In genomic region chr5:177373806-177374205, GRCh38 we compare ENCODE assay signal across 16 cellular contexts. TPM values are rescaled to one million over a fixed set of nuclear protein-coding genes. Genes with fewer than 3 reads are reported as not detected.
DNase-seq lines count a peak whose midpoint lies in the region; ATAC-seq and TF ChIP-seq lines count a peak whose summit lies in the region.
"Had no signal": no experiment of that assay in that cellular context is flagged by ENCODE, and none has a peak within 500 bp of the region (broad histone marks: within the 10 kb centered on the region; RNA-seq: fewer than 3 reads in every experiment).

No MANE protein-coding gene starts in this region.

- H2AK5ac ChIP-seq in neuronal stem cell (ENCODE audit: low read depth, low read length), result peak overlapping the region; percentile 20

- H4K91ac ChIP-seq in neuronal stem cell (ENCODE audit: low read depth, low read length, poor library complexity), result no peak overlapping the region

- H2BK12ac ChIP-seq in neuronal stem cell (ENCODE audit: low read length), result no peak overlapping the region

- H3K4ac ChIP-seq in neuronal stem cell (ENCODE audit: low read length), result no peak overlapping the region

- H3K4me1 Mint-ChIP-seq in GM23338, result peaks cover 36% of the 10 kb centered on the region

- peak overlapping the region; percentile 27 for H3K18ac ChIP-seq in neuronal stem cell (ENCODE audit: low read length)

- no peak overlapping the region for H4K8ac ChIP-seq in neuronal stem cell (ENCODE audit: low read depth, low read length)

- H2BK5ac ChIP-seq in neuronal stem cell (ENCODE audit: low read length), result no peak overlapping the region

- no peaks in the 10 kb centered on the region for H3K79me1 ChIP-seq in neuronal stem cell (ENCODE audit: low read depth, low read length)

- TF ChIP-seq CTCF in GM23338 (conservative IDR thresholded peaks at IDR 0.05; ENCODE audit: low read depth in 2 of 2), result peak in 1 of 2 experiments; percentile 41; a peak in 3 of 4 replicates

- H3K4me3 ChIP-seq in GM23338 (peak overlapping the region; percentile 21; the same call in 1 of the 2 replicates), neuronal stem cell (ENCODE audit: low read length in 2 of 2) (no peak overlapping the region)
- H3K4me3 ChIP-seq in effector memory CD4-positive, alpha-beta T cell (ENCODE audit: insufficient read depth, low read depth, low read length, poor library complexity, severe bottlenecking), result no peak overlapping the region
- H3K4me3 ChIP-seq: BLaER1 treated with 17β-estradiol and CSF1 and Interleukin-3, amounts not matched to agents 10 nM and 100 nM; lower lobe of right lung had no signal

- peaks cover 25% of the 10 kb centered on the region for H3K27me3 Mint-ChIP-seq in GM23338 (ENCODE audit: insufficient read depth, low read depth, poor library complexity)
- H3K27me3 Mint-ChIP-seq: naive B cell had no signal

- H2AFZ ChIP-seq in GM23338 (peak overlapping the region; percentile 59), neuronal stem cell (ENCODE audit: low read length) (no peak overlapping the region)

- 0 out of 2 replicates have a peak, but pooled peaks cover 6% of the 10 kb centered on the region for H3F3A ChIP-seq in GM23338 (replicated peaks; ENCODE audit: low read depth)

- H3K9me3 ChIP-seq in effector memory CD4-positive, alpha-beta T cell (ENCODE audit: control insufficient read depth, low read length), result no peaks in the 10 kb centered on the region
- H3K9me3 ChIP-seq in neuronal stem cell (replicated peaks in 1 of 2; ENCODE audit: control insufficient read depth in 2 of 2, insufficient read depth in 1 of 2, low read depth in 1 of 2, low read length in 2 of 2), result no peaks in the 10 kb centered on the region
- H3K9me3 ChIP-seq: BLaER1 treated with 17β-estradiol and CSF1 and Interleukin-3, amounts not matched to agents 10 nM and 100 nM; lower lobe of right lung had no signal

- H3K36me3 Mint-ChIP-seq in GM23338 (ENCODE audit: low read depth), result peaks cover 5% of the 10 kb centered on the region

- H3K14ac ChIP-seq in neuronal stem cell (ENCODE audit: low read length), result no peak overlapping the region

- H3K79me2 ChIP-seq in GM23338 (replicated peaks; ENCODE audit: insufficient read depth), result no peaks in the 10 kb centered on the region

- no peak overlapping the region for H2BK120ac ChIP-seq in neuronal stem cell (ENCODE audit: low read depth, low read length)

- peak overlapping the region; percentile 55 for H3K4me3 Mint-ChIP-seq in GM23338
- H3K4me3 Mint-ChIP-seq: naive B cell had no signal

- H3K27ac Mint-ChIP-seq in GM23338, result peak overlapping the region; percentile 88

- H3K36me3 ChIP-seq in GM23338 (ENCODE audit: insufficient read depth) (no peaks in the 10 kb centered on the region), neuronal stem cell (replicated peaks in 1 of 2; ENCODE audit: control insufficient read depth in 2 of 2, insufficient read depth in 2 of 2, low read length in 2 of 2) (peaks cover 2 to 7% of the 10 kb centered on the region in 2 donors)
- peaks cover 12% of the 10 kb centered on the region for H3K36me3 ChIP-seq in effector memory CD4-positive, alpha-beta T cell (ENCODE audit: control insufficient read depth, insufficient read depth, low read length)
- H3K36me3 ChIP-seq: lower lobe of right lung had no signal

- H3K27ac ChIP-seq in GM23338 (ENCODE audit: low read depth), result peak overlapping the region; percentile 65; the same call in 1 of the 2 replicates
- peak overlapping the region; percentile 59 for H3K27ac ChIP-seq in effector memory CD4-positive, alpha-beta T cell (ENCODE audit: insufficient read depth, low read length, poor library complexity, severe bottlenecking)
- no peak overlapping the region for H3K27ac ChIP-seq in neuronal stem cell (replicated peaks; ENCODE audit: low read length)
- H3K27ac ChIP-seq: BLaER1 treated with 17β-estradiol and CSF1 and Interleukin-3, amounts not matched to agents 10 nM and 100 nM; lower lobe of right lung had no signal

- no peaks in the 10 kb centered on the region; the same call in 1 of the 2 replicates for H4K20me1 ChIP-seq in GM23338 (replicated peaks; ENCODE audit: insufficient read depth)

- ATAC-seq in GM23338 (peak; percentile 34), HG03565 (IDR thresholded peaks at IDR 0.05; ENCODE audit: unreplicated experiment) (no peak)
- ATAC-seq: lower lobe of right lung had no signal

- WGBS in neuronal stem cell (ENCODE audit: extremely low coverage in 2 of 2, insufficient read length in 2 of 2, insufficient replicate concordance in 1 of 2), 2 donors, result no CpG with 5 or more reads among the region's 6 CpGs

- DNase-seq in GM23338 (ENCODE audit: low spot score), result peak; percentile 73
- peak; percentile 24 for DNase-seq in NCI-H69 (lab: John Stamatoyannopoulos, UW)
- DNase-seq in effector memory CD4-positive, alpha-beta T cell, result no peak
- no peak for DNase-seq in neuronal stem cell (ENCODE audit: low spot score)
- DNase-seq in SHP77 (lab: John Stamatoyannopoulos, UW), result no peak
- no peak for DNase-seq in dermis blood vessel endothelial cell
- DNase-seq: central memory CD4-positive, alpha-beta T cell; foreskin melanocyte; lower lobe of right lung; naive B cell; NCI-H1417 treated with DMSO at 0.1 percent for 48 hours; NCI-H226; SIG-M5; substantia nigra had no signal

- H3K27me3 ChIP-seq in GM23338 (ENCODE audit: insufficient read depth) (no peaks in the 10 kb centered on the region; the same call in 1 of the 2 replicates), neuronal stem cell (ENCODE audit: control insufficient read depth in 3 of 3, insufficient read depth in 3 of 3, low read depth in 1 of 3, low read length in 3 of 3) (no peaks in the 10 kb centered on the region)
- H3K27me3 ChIP-seq in effector memory CD4-positive, alpha-beta T cell (replicated peaks; ENCODE audit: control insufficient read depth, insufficient read depth, low read length, poor library complexity, severe bottlenecking), result no peaks in the 10 kb centered on the region
- H3K27me3 ChIP-seq: BLaER1 treated with 17β-estradiol and CSF1 and Interleukin-3, amounts not matched to agents 10 nM and 100 nM had no signal

- peak overlapping the region; percentile 56 for H3K4me2 ChIP-seq in GM23338
- H3K4me2 ChIP-seq in neuronal stem cell (ENCODE audit: insufficient read depth, low read length, poor library complexity, severe bottlenecking), result no peak overlapping the region

- no peaks in the 10 kb centered on the region for H3K9me3 Mint-ChIP-seq in GM23338
- H3K9me3 Mint-ChIP-seq: naive B cell had no signal

- peak overlapping the region; percentile 27 for H3K23ac ChIP-seq in neuronal stem cell (ENCODE audit: low read depth, low read length, poor library complexity)

- H2BK15ac ChIP-seq in neuronal stem cell (ENCODE audit: low read length), result no peak overlapping the region

- H3K9me2 ChIP-seq in GM23338 (ENCODE audit: insufficient read depth), result no peaks in the 10 kb centered on the region

- H3K9ac ChIP-seq in neuronal stem cell (ENCODE audit: low read depth, low read length, poor library complexity), result peak overlapping the region; percentile 34
- H3K9ac ChIP-seq: BLaER1 treated with 17β-estradiol and CSF1 and Interleukin-3, amounts not matched to agents 10 nM and 100 nM had no signal

- H3K4me1 ChIP-seq in GM23338 (ENCODE audit: insufficient read depth), result peaks cover 29% of the 10 kb centered on the region
- peaks cover 47% of the 10 kb centered on the region for H3K4me1 ChIP-seq in effector memory CD4-positive, alpha-beta T cell (ENCODE audit: control insufficient read depth, insufficient read depth, low read length, poor library complexity, severe bottlenecking)
- peaks cover 2 to 6% of the 10 kb centered on the region in 2 donors for H3K4me1 ChIP-seq in neuronal stem cell (ENCODE audit: control insufficient read depth in 2 of 2, insufficient read depth in 1 of 2, low read depth in 1 of 2, low read length in 2 of 2)

TF ChIP-seq in GM23338, 12 proteins besides CTCF, POLR2A, EP300 and RAD21 (continues in another document):
- TF ChIP-seq JUNB (IDR thresholded peaks at IDR 0.05; ENCODE audit: unreplicated experiment) (no peak), ZNF331 (CRISPR knock-in tag; IDR thresholded peaks at IDR 0.05; ENCODE audit: low read depth) (no peak)

RNA-seq across cellular contexts. Expression of gene SLC34A1, which starts 10.4 kb away (rescaled TPM):
- 0.31 TPM in 1 of 2 replicates, not detected in the other for total RNA-seq in GM23338 (2014; rRNA removed; shearing (Covaris generic))
- not detected in 2 replicates for polyA plus RNA-seq in GM23338 (2016; fragmentation: Nextera tagmentation; extraction: Ambion mirVana)
- not detected for polyA plus RNA-seq in neuronal stem cell (2013, experiment 1 of 2)
- polyA plus RNA-seq in neuronal stem cell (2013, experiment 2 of 2), result not detected
- total RNA-seq in dermis blood vessel endothelial cell, result not detected in 2 replicates
- total RNA-seq: lower lobe of right lung had no signal

RNA-seq across cellular contexts. Expression of gene RGS14, which starts 16.1 kb away (rescaled TPM):
- total RNA-seq in GM23338 (2014; rRNA removed; shearing (Covaris generic)), result 37.9 and 39.3 TPM in 2 replicates
- 23.5 and 24.8 TPM in 2 replicates for polyA plus RNA-seq in GM23338 (2016; fragmentation: Nextera tagmentation; extraction: Ambion mirVana)
- 26.4 TPM for polyA plus RNA-seq in neuronal stem cell (2013, experiment 1 of 2)
- 20.9 TPM for polyA plus RNA-seq in neuronal stem cell (2013, experiment 2 of 2)
- total RNA-seq in dermis blood vessel endothelial cell, result 4.4 and 9.9 TPM in 2 replicates

RNA-seq across cellular contexts. Expression of gene LMAN2, which starts 22.3 kb away (rescaled TPM):
- total RNA-seq in GM23338 (2014; rRNA removed; shearing (Covaris generic)), result 220 and 227 TPM in 2 replicates
- polyA plus RNA-seq in GM23338 (2016; fragmentation: Nextera tagmentation; extraction: Ambion mirVana), result 145 and 153 TPM in 2 replicates
- 131 TPM for polyA plus RNA-seq in neuronal stem cell (2013, experiment 1 of 2)
- polyA plus RNA-seq in neuronal stem cell (2013, experiment 2 of 2), result 132 TPM
- 407 and 457 TPM in 2 replicates for total RNA-seq in dermis blood vessel endothelial cell

RNA-seq across cellular contexts. Expression of gene PFN3, which starts 26.7 kb away (rescaled TPM):
- 1.9 TPM in 1 of 2 replicates, not detected in the other for total RNA-seq in GM23338 (2014; rRNA removed; shearing (Covaris generic))
- 2.0 and 3.1 TPM in 2 replicates for polyA plus RNA-seq in GM23338 (2016; fragmentation: Nextera tagmentation; extraction: Ambion mirVana)
- polyA plus RNA-seq in neuronal stem cell (2013, experiment 1 of 2), result not detected
- polyA plus RNA-seq in neuronal stem cell (2013, experiment 2 of 2), result not detected
- total RNA-seq in dermis blood vessel endothelial cell, result not detected in 2 replicates
- total RNA-seq: lower lobe of right lung had no signal

RNA-seq across cellular contexts. Expression of gene F12, which starts 35.6 kb away (rescaled TPM):
- 2.6 and 2.9 TPM in 2 replicates for total RNA-seq in GM23338 (2014; rRNA removed; shearing (Covaris generic))
- polyA plus RNA-seq in GM23338 (2016; fragmentation: Nextera tagmentation; extraction: Ambion mirVana), result 8.0 and 8.1 TPM in 2 replicates
- 2.1 TPM for polyA plus RNA-seq in neuronal stem cell (2013, experiment 1 of 2)
- 2.5 TPM for polyA plus RNA-seq in neuronal stem cell (2013, experiment 2 of 2)
- 0.85 and 1.3 TPM in 2 replicates for total RNA-seq in dermis blood vessel endothelial cell

Comparison
In these comparisons a context has a peak if more than half of its experiments do, and no peak if none do; other contexts are left out.
1. DNase-seq: peak in GM23338 (single experiment) and NCI-H69 (single experiment); none in effector memory CD4-positive, alpha-beta T cell (0 of 3), neuronal stem cell (single experiment), SHP77 (0 of 2) and dermis blood vessel endothelial cell (single experiment).